Comparison of ENCODE assay signal across 13 cellular contexts in genomic region chr17:47851764-47852112, GRCh38. TPM values are rescaled to one million over a fixed set of nuclear protein-coding genes. Genes with fewer than 3 reads are reported as not detected.
DNase-seq lines count a peak whose midpoint lies in the region; ATAC-seq and TF ChIP-seq lines count a peak whose summit lies in the region.
"Had no signal": no experiment of that assay in that cellular context is flagged by ENCODE, and none has a peak within 500 bp of the region (broad histone marks: within the 10 kb centered on the region; RNA-seq: fewer than 3 reads in every experiment).

No MANE protein-coding gene starts in this region.

- H3K27ac ChIP-seq in iPS-20b (ENCODE audit: low read length) (no peak overlapping the region), smooth muscle cell (ENCODE audit: low read depth) (no peak overlapping the region), A673 (ENCODE audit: low read depth, low read length, poor library complexity, severe bottlenecking) (no peak overlapping the region)
- H3K27ac ChIP-seq: sigmoid colon had no signal

- H3K9ac ChIP-seq in iPS-20b (ENCODE audit: low read depth, low read length): no peak overlapping the region
- H3K9ac ChIP-seq in smooth muscle cell (ENCODE audit: low read depth): no peak overlapping the region

- H3K36me3 ChIP-seq in iPS-20b (ENCODE audit: insufficient read depth, low read depth, low read length) (no peaks in the 10 kb centered on the region), smooth muscle cell (ENCODE audit: low read depth) (no peaks in the 10 kb centered on the region), A673 (ENCODE audit: insufficient read depth, low read length, poor library complexity, severe bottlenecking) (no peaks in the 10 kb centered on the region)
- H3K36me3 ChIP-seq: HAP-1, sigmoid colon had no signal

- 20% methylated on average over 10 of the region's 11 CpGs for WGBS in smooth muscle cell (ENCODE audit: low lambda C conversion rate)

- H3K27ac Mint-ChIP-seq in activated naive CD8-positive, alpha-beta T cell: no peak overlapping the region

- H3K9me3 ChIP-seq in iPS-20b (ENCODE audit: insufficient read depth, low read depth, low read length): no peaks in the 10 kb centered on the region
- no peaks in the 10 kb centered on the region for H3K9me3 ChIP-seq in smooth muscle cell (replicated peaks; ENCODE audit: low read depth)
- no peaks in the 10 kb centered on the region for H3K9me3 ChIP-seq in A673 (ENCODE audit: low read depth, low read length, poor library complexity, severe bottlenecking)
- H3K9me3 ChIP-seq: HAP-1, sigmoid colon had no signal

- H3K4me3 ChIP-seq in iPS-20b (ENCODE audit: low read length): peak overlapping the region; percentile 74
- no peak overlapping the region for H3K4me3 ChIP-seq in smooth muscle cell
- no peak overlapping the region for H3K4me3 ChIP-seq in A673 (ENCODE audit: low read depth, low read length, poor library complexity, severe bottlenecking)
- H3K4me3 ChIP-seq: HAP-1 had no signal

- DNase-seq in DMS53 (lab: John Stamatoyannopoulos, UW) (peak; percentile 39), DMS53 treated with DMSO at 0.1 percent for 48 hours (lab: John Stamatoyannopoulos, UW; ENCODE audit: unreplicated experiment) (no peak), smooth muscle cell (lab: John Stamatoyannopoulos, UW; ENCODE audit: unreplicated experiment) (no peak), SIG-M5 (lab: John Stamatoyannopoulos, UW) (no peak), A673 (ENCODE audit: low spot score) (no peak)
- DNase-seq: activated T-cell treated with anti-CD3 and anti-CD28 coated beads, Interleukin-2, amount 50 U/mL, for 48 hours; NCI-H1092; NCI-H226; sigmoid colon had no signal

- H3K36me3 Mint-ChIP-seq in activated naive CD8-positive, alpha-beta T cell: no peaks in the 10 kb centered on the region

- H3K79me2 ChIP-seq in smooth muscle cell (ENCODE audit: low read depth): peaks cover 39% of the 10 kb centered on the region

- H3K4me2 ChIP-seq in smooth muscle cell: peak overlapping the region; percentile 93

- H3F3A ChIP-seq in smooth muscle cell (ENCODE audit: low read depth): peaks cover 5% of the 10 kb centered on the region

- no peak for ATAC-seq in HG02610 (IDR thresholded peaks at IDR 0.05; ENCODE audit: unreplicated experiment)

- no TSS peak for BruUV-seq in A673 (replicated peaks; lab: Mats Ljungman, UMichigan)

- peaks cover 46% of the 10 kb centered on the region for H3K27me3 Mint-ChIP-seq in activated naive CD8-positive, alpha-beta T cell

- CTCF ChIA-PET in A673 (lab: Charles Lee): interaction anchor here (0.7 kb wide), 1 partner anchor 204 kb away, joined by 7 read pairs; no protein-coding TSS in a partner anchor

- POLR2A ChIA-PET in A673 (lab: Charles Lee; ENCODE audit: low non-redundant PET): interaction anchor here (0.6 kb wide), 1 partner anchor 1952 kb away, joined by 4 read pairs; no protein-coding TSS in a partner anchor

- peaks cover 8% of the 10 kb centered on the region; the same call in 1 of the 2 replicates for H3K4me1 ChIP-seq in iPS-20b (ENCODE audit: insufficient read depth, low read length)
- H3K4me1 ChIP-seq in smooth muscle cell (ENCODE audit: low read depth): peaks cover 33% of the 10 kb centered on the region
- H3K4me1 ChIP-seq in A673 (ENCODE audit: insufficient read depth, low read length, poor library complexity, severe bottlenecking): no peaks in the 10 kb centered on the region
- H3K4me1 ChIP-seq: HAP-1 had no signal

- TF ChIP-seq CTCF in smooth muscle cell (IDR thresholded peaks at IDR 0.05; ENCODE audit: borderline replicate concordance, insufficient read depth, poor library complexity, severe bottlenecking) (no peak), A673 (conservative IDR thresholded peaks at IDR 0.05; ENCODE audit: low read depth, low read length) (no peak)

- no peak overlapping the region for H2AFZ ChIP-seq in smooth muscle cell (ENCODE audit: low read depth)

- peaks cover 22% of the 10 kb centered on the region for H3K4me1 Mint-ChIP-seq in activated naive CD8-positive, alpha-beta T cell (ENCODE audit: low read depth)

- H3K27me3 ChIP-seq in iPS-20b (ENCODE audit: insufficient read depth, low read length) (peaks cover 100% of the 10 kb centered on the region), smooth muscle cell (ENCODE audit: low read depth) (no peaks in the 10 kb centered on the region), A673 (replicated peaks; ENCODE audit: insufficient read depth, low read depth, low read length, poor library complexity) (peaks cover 89% of the 10 kb centered on the region)

- peak overlapping the region; percentile 66 for H3K4me3 Mint-ChIP-seq in activated naive CD8-positive, alpha-beta T cell

- peaks cover 37% of the 10 kb centered on the region for H4K20me1 ChIP-seq in smooth muscle cell (ENCODE audit: low read depth)

- H3K9me3 Mint-ChIP-seq in activated naive CD8-positive, alpha-beta T cell (ENCODE audit: low read depth): no peaks in the 10 kb centered on the region

- intact Hi-C loops in A673 (cut with micrococcal nuclease; ENCODE audit: unreplicated experiment): no loop called here

RNA-seq across cellular contexts. Expression of gene SP6, which starts 0.8 kb away (rescaled TPM):
- total RNA-seq in smooth muscle cell (9.3 and 9.8 TPM in 2 replicates), A673 (2021) (0.15 and 0.66 TPM in 2 replicates)
- 10.7 and 13.1 TPM in 2 replicates for polyA plus RNA-seq in smooth muscle cell

RNA-seq across cellular contexts. Expression of gene SCRN2, which starts 10.7 kb away (rescaled TPM):
- 16.0 and 18.6 TPM in 2 replicates for total RNA-seq in smooth muscle cell
- polyA plus RNA-seq in smooth muscle cell: 45.0 and 49.4 TPM in 2 replicates
- 6.2 and 11.2 TPM in 2 replicates for total RNA-seq in A673 (2021)

RNA-seq across cellular contexts. Expression of gene LRRC46, which starts 20.3 kb away (rescaled TPM):
- not detected in 2 replicates for total RNA-seq in smooth muscle cell
- 0.26 and 1.2 TPM in 2 replicates for polyA plus RNA-seq in smooth muscle cell
- 1.1 and 1.3 TPM in 2 replicates for total RNA-seq in A673 (2021)

RNA-seq across cellular contexts. Expression of gene MRPL10, which starts 20.4 kb away (rescaled TPM):
- total RNA-seq in smooth muscle cell: 24.0 and 30.4 TPM in 2 replicates
- polyA plus RNA-seq in smooth muscle cell: 36.6 and 40.4 TPM in 2 replicates
- 30.5 and 42.0 TPM in 2 replicates for total RNA-seq in A673 (2021)

RNA-seq across cellular contexts. Expression of gene OSBPL7, which starts 30.1 kb away (rescaled TPM):
- 3.7 and 9.2 TPM in 2 replicates for total RNA-seq in smooth muscle cell
- polyA plus RNA-seq in smooth muscle cell: 6.3 and 8.4 TPM in 2 replicates
- 9.1 TPM in 2 replicates for total RNA-seq in A673 (2021)
